1 cellular context compared by ENCODE assay signal in the genomic region with DNA sequence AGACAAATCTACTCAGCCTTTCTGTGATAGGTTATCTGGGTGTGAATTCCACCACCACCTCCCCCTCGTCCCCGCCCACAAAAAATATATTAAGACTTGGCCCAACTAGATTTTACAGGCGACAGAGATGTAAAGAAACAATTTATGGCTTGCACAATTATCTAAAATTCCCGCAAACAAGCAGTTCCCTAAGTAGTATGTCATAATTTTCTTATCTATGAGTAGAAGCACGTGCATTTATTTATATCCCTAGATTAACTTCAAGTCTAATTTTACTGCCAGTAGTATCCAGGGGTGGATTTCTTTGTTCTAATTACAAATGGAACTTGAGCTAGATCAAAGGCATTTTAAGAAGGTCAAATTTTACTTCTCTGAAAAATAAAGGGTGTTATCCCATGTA.
TF ChIP-seq lines count a peak whose summit lies in the region.

No MANE protein-coding gene starts in this region.

TF ChIP-seq in SK-N-SH, 30 proteins besides CTCF, POLR2A, EP300 and RAD21 (continued from another document):
- TF ChIP-seq, protein P1, sequence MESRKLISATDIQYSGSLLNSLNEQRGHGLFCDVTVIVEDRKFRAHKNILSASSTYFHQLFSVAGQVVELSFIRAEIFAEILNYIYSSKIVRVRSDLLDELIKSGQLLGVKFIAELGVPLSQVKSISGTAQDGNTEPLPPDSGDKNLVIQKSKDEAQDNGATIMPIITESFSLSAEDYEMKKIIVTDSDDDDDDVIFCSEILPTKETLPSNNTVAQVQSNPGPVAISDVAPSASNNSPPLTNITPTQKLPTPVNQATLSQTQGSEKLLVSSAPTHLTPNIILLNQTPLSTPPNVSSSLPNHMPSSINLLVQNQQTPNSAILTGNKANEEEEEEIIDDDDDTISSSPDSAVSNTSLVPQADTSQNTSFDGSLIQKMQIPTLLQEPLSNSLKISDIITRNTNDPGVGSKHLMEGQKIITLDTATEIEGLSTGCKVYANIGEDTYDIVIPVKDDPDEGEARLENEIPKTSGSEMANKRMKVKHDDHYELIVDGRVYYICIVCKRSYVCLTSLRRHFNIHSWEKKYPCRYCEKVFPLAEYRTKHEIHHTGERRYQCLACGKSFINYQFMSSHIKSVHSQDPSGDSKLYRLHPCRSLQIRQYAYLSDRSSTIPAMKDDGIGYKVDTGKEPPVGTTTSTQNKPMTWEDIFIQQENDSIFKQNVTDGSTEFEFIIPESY (IDR thresholded peaks at IDR 0.05; ENCODE audit: borderline replicate concordance, low read depth), result no peak
- TF ChIP-seq, protein P2, sequence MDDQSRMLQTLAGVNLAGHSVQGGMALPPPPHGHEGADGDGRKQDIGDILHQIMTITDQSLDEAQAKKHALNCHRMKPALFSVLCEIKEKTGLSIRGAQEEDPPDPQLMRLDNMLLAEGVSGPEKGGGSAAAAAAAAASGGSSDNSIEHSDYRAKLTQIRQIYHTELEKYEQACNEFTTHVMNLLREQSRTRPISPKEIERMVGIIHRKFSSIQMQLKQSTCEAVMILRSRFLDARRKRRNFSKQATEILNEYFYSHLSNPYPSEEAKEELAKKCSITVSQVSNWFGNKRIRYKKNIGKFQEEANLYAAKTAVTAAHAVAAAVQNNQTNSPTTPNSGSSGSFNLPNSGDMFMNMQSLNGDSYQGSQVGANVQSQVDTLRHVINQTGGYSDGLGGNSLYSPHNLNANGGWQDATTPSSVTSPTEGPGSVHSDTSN (IDR thresholded peaks at IDR 0.05), result no peak
- TF ChIP-seq RXRA (IDR thresholded peaks at IDR 0.05; ENCODE audit: borderline replicate concordance, low read depth) (no peak), GABPA (IDR thresholded peaks at IDR 0.05; ENCODE audit: low read depth) (no peak), TCF12 (IDR thresholded peaks at IDR 0.05) (no peak), GATA2 (CRISPR knock-in tag; IDR thresholded peaks at IDR 0.05) (no peak)
- TF ChIP-seq, protein P3, sequence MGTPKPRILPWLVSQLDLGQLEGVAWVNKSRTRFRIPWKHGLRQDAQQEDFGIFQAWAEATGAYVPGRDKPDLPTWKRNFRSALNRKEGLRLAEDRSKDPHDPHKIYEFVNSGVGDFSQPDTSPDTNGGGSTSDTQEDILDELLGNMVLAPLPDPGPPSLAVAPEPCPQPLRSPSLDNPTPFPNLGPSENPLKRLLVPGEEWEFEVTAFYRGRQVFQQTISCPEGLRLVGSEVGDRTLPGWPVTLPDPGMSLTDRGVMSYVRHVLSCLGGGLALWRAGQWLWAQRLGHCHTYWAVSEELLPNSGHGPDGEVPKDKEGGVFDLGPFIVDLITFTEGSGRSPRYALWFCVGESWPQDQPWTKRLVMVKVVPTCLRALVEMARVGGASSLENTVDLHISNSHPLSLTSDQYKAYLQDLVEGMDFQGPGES (IDR thresholded peaks at IDR 0.05; ENCODE audit: low read depth, low read length), result no peak
TF ChIP-seq in SK-N-SH: peak in this region for 0.
